1 cellular context compared by ENCODE assay signal in genomic region chr2:43230481-43230880, GRCh38.
TF ChIP-seq lines count a peak whose summit lies in the region.

No MANE protein-coding gene starts in this region.

TF ChIP-seq in GM23338, 12 proteins besides CTCF, POLR2A, EP300 and RAD21 (continued from another document):
- no peak for TF ChIP-seq ZNF462 (CRISPR knock-in tag; IDR thresholded peaks at IDR 0.05)
- TF ChIP-seq EZH2 (IDR thresholded peaks at IDR 0.05; ENCODE audit: low read depth, unreplicated experiment) = no peak
- TF ChIP-seq ZNF114 (CRISPR knock-in tag; IDR thresholded peaks at IDR 0.05) = no peak
- no peak for TF ChIP-seq POLR2AphosphoS5 (IDR thresholded peaks at IDR 0.05; ENCODE audit: low read depth)
